8 cellular contexts compared by ENCODE assay signal in the genomic region with DNA sequence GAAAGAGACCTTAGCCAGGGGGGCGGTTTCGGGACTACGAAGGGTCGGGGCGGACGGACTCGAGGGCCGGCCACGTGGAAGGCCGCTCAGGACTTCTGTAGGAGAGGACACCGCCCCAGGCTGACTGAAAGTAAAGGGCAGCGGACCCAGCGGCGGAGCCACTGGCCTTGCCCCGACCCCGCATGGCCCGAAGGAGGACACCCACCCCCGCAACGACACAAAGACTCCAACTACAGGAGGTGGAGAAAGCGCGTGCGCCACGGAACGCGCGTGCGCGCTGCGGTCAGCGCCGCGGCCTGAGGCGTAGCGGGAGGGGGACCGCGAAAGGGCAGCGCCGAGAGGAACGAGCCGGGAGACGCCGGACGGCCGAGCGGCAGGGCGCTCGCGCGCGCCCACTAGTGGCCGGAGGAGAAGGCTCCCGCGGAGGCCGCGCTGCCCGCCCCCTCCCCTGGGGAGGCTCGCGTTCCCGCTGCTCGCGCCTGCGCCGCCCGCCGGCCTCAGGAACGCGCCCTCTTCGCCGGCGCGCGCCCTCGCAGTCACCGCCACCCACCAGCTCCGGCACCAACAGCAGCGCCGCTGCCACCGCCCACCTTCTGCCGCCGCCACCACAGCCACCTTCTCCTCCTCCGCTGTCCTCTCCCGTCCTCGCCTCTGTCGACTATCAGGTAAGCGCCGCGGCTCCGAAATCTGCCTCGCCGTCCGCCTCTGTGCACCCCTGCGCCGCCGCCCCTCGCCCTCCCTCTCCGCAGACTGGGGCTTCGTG. TPM values are rescaled to one million over a fixed set of nuclear protein-coding genes. Genes with fewer than 3 reads are reported as not detected.
A peak's percentile ranks its signal among the peaks of the same experiment; 100 is the strongest.
DNase-seq lines count a peak whose midpoint lies in the region; ATAC-seq and TF ChIP-seq lines count a peak whose summit lies in the region.

Gene MAPT, plus strand, starts transcription at position 533 of the 763 bp plus-strand sequence. CDS start 67,784 bp downstream, outside the sequence.

- no peak within 1 kb of the TSS for H3K27ac ChIP-seq in smooth muscle cell (ENCODE audit: low read depth)

- peak within 1 kb of the TSS; percentile 38 for H3K9ac ChIP-seq in smooth muscle cell (ENCODE audit: low read depth)

- ATAC-seq in HG03064 (IDR thresholded peaks at IDR 0.05; ENCODE audit: low read depth, unreplicated experiment), result peak; percentile 59
- ATAC-seq in central memory CD8-positive, alpha-beta T cell (replicated peaks; ENCODE audit: extremely low read depth, poor library complexity, severe bottlenecking), result peak; percentile 78
- no peak for ATAC-seq in GM18873 (IDR thresholded peaks at IDR 0.05; ENCODE audit: low FRiP score, unreplicated experiment)

- H3K9me3 ChIP-seq in smooth muscle cell (replicated peaks; ENCODE audit: low read depth), result no peaks in the 10 kb centered on the region

- no peaks in the 10 kb centered on the region for H3K36me3 ChIP-seq in smooth muscle cell (ENCODE audit: low read depth)

- TF ChIP-seq CTCF in smooth muscle cell (IDR thresholded peaks at IDR 0.05; ENCODE audit: borderline replicate concordance, insufficient read depth, poor library complexity, severe bottlenecking), result peak; percentile 91

- peak within 1 kb of the TSS; percentile 83 for H3K4me3 Mint-ChIP-seq in central memory CD8-positive, alpha-beta T cell

- H3K4me3 ChIP-seq in smooth muscle cell, result peak within 1 kb of the TSS; percentile 85

- H3K36me3 Mint-ChIP-seq in central memory CD8-positive, alpha-beta T cell (ENCODE audit: insufficient read depth), result peaks cover 6% of the 10 kb centered on the region

- H3K9me3 Mint-ChIP-seq in central memory CD8-positive, alpha-beta T cell, result no peaks in the 10 kb centered on the region

- DNase-seq in GM04504 (ENCODE audit: low read depth) (peak; percentile 76), NCI-H2196 (lab: John Stamatoyannopoulos, UW; ENCODE audit: unreplicated experiment) (peak; percentile 96), inferior parietal cortex (ENCODE audit: extremely low spot score) (peak; percentile 95), smooth muscle cell (lab: John Stamatoyannopoulos, UW; ENCODE audit: unreplicated experiment) (peak; percentile 79)
- DNase-seq in activated CD4-positive, CD25-positive, alpha-beta regulatory T cell treated with anti-CD3 and anti-CD28 coated beads, Interleukin-2, amount 50 U/mL, for 16 hours (ENCODE audit: low read depth, low spot score), result peak; percentile 50
- DNase-seq in central memory CD8-positive, alpha-beta T cell (ENCODE audit: low spot score in 2 of 2), result peak; percentile 65 to 66

- peaks cover 6% of the 10 kb centered on the region for H3K4me1 Mint-ChIP-seq in central memory CD8-positive, alpha-beta T cell

- H4K20me1 ChIP-seq in smooth muscle cell (ENCODE audit: low read depth), result peaks cover 4% of the 10 kb centered on the region

- peak within 1 kb of the TSS; percentile 96 for H2AFZ ChIP-seq in smooth muscle cell (ENCODE audit: low read depth)

- peaks cover 4% of the 10 kb centered on the region for H3F3A ChIP-seq in smooth muscle cell (ENCODE audit: low read depth)

- WGBS in smooth muscle cell (ENCODE audit: low lambda C conversion rate), result 3% methylated on average over 81 of the region's 97 CpGs

- H3K27me3 ChIP-seq in smooth muscle cell (ENCODE audit: low read depth), result peaks cover 55% of the 10 kb centered on the region

- peak within 1 kb of the TSS; percentile 100 for H3K4me2 ChIP-seq in smooth muscle cell

- peaks cover 8% of the 10 kb centered on the region for H3K4me1 ChIP-seq in smooth muscle cell (ENCODE audit: low read depth)

- H3K27ac Mint-ChIP-seq in central memory CD8-positive, alpha-beta T cell (ENCODE audit: low read depth), result peak within 1 kb of the TSS; percentile 25

- H3K27me3 Mint-ChIP-seq in central memory CD8-positive, alpha-beta T cell, result peaks cover 24% of the 10 kb centered on the region

- no peaks in the 10 kb centered on the region for H3K79me2 ChIP-seq in smooth muscle cell (ENCODE audit: low read depth)

RNA-seq across cellular contexts. Expression of gene MAPT, which starts in this region (rescaled TPM):
- 0.49 and 2.5 TPM in 2 replicates for total RNA-seq in smooth muscle cell
- 1.3 and 1.7 TPM in 2 replicates for polyA plus RNA-seq in smooth muscle cell
